Comparison of ENCODE assay signal across 8 cellular contexts in genomic region chr14:96502621-96503251, GRCh38.
DNase-seq lines count a peak whose midpoint lies in the region; ATAC-seq and TF ChIP-seq lines count a peak whose summit lies in the region.

No MANE protein-coding gene starts in this region.

- peak; percentile 52 for DNase-seq in DMS79 (lab: John Stamatoyannopoulos, UW)
- peak; percentile 49 for DNase-seq in RWPE1 (ENCODE audit: low spot score)
- peak; percentile 44 for DNase-seq in choroid plexus epithelial cell (ENCODE audit: low read depth)
- peak in 2 of 3 donors; percentile 3 to 7 for DNase-seq in stimulated activated CD4-positive, alpha-beta T cell treated with anti-CD3 and anti-CD28 coated beads, Interleukin-12 subunit alpha, Interleukin-12 subunit beta, amount 100 ng/mL, for 48 hours (ENCODE audit: low read depth in 2 of 3, low spot score in 1 of 3)
- DNase-seq in kidney glomerular epithelial cell (lab: John Stamatoyannopoulos, UW), result no peak

- TF ChIP-seq CTCF in RWPE1 (conservative IDR thresholded peaks at IDR 0.05; ENCODE audit: low read depth) (no peak), choroid plexus epithelial cell (conservative IDR thresholded peaks at IDR 0.05; ENCODE audit: low read depth, low read length) (no peak)

- CTCF ChIA-PET in RWPE1 (lab: Yijun Ruan, JAX), result interaction anchor here (0.7 kb wide), 1 partner anchor 414 kb away, joined by 3 read pairs; no protein-coding TSS in a partner anchor

- H3K27ac ChIP-seq in RWPE1 (peak overlapping the region; percentile 87), layer of hippocampus (ENCODE audit: low read depth, low read length) (peak overlapping the region; percentile 96)

- ATAC-seq in GM19372 (IDR thresholded peaks at IDR 0.05; ENCODE audit: low read depth, unreplicated experiment) (peak; percentile 28), HG03442 (IDR thresholded peaks at IDR 0.05; ENCODE audit: unreplicated experiment) (peak; percentile 30)

- POLR2A ChIA-PET in RWPE1 (lab: Yijun Ruan, JAX; ENCODE audit: low non-redundant PET), result no interaction called here

- no peaks in the 10 kb centered on the region for H3K27me3 ChIP-seq in layer of hippocampus (ENCODE audit: control insufficient read depth, insufficient read depth, low read length)

- H3K4me3 ChIP-seq in choroid plexus epithelial cell (ENCODE audit: low read depth, low read length), result peak overlapping the region; percentile 92
